ENCODE assay signal across 21 cellular contexts in genomic region chr11:128823751-128824150, GRCh38. TPM values are rescaled to one million over a fixed set of nuclear protein-coding genes. Genes with fewer than 3 reads are reported as not detected.
DNase-seq lines count a peak whose midpoint lies in the region; ATAC-seq, FAIRE-seq and TF ChIP-seq lines count a peak whose summit lies in the region.
"Had no signal": no experiment of that assay in that cellular context is flagged by ENCODE, and none has a peak within 500 bp of the region (broad histone marks: within the 10 kb centered on the region; RNA-seq: fewer than 3 reads in every experiment).

No MANE protein-coding gene starts in this region.

- peak overlapping the region; percentile 53; the same call in 1 of the 2 replicates for H4K8ac ChIP-seq in H1 (ENCODE audit: extremely low read depth, insufficient read depth, low read length)

- no peak overlapping the region for H4K5ac ChIP-seq in H1 (ENCODE audit: insufficient read length, low read depth, low read length)

- WGBS in H1 (ENCODE audit: extremely low coverage in 1 of 2, insufficient coverage in 1 of 2, insufficient read length in 1 of 2, insufficient replicate concordance in 2 of 2, low coverage in 1 of 2, low lambda C conversion rate in 2 of 2, missing lambda C conversion rate in 1 of 2), 2 experiments = 50% methylated on average over 3 of the region's 12 CpGs; no CpG with 5 or more reads in 1 of the 2 experiments
- WGBS in suprapubic skin = 84% methylated on average over 12 of the region's 12 CpGs

- no peak overlapping the region for H2BK20ac ChIP-seq in H1 (ENCODE audit: low read length)

- no peaks in the 10 kb centered on the region for H3K9me3 ChIP-seq in CD4-positive, CD25-positive, alpha-beta regulatory T cell (ENCODE audit: control insufficient read depth in 2 of 2, low read length in 2 of 2)
- H3K9me3 ChIP-seq in HUES48 (ENCODE audit: control insufficient read depth, insufficient read depth, low read length) (no peaks in the 10 kb centered on the region), H1 (ENCODE audit: insufficient read depth in 2 of 2, low read depth in 1 of 2, low read length in 1 of 2) (no peaks in the 10 kb centered on the region), osteoblast (ENCODE audit: low read depth, low read length) (no peaks in the 10 kb centered on the region), PC-9 (ENCODE audit: insufficient read depth, low read depth) (no peaks in the 10 kb centered on the region), suprapubic skin (no peaks in the 10 kb centered on the region)
- H3K9me3 ChIP-seq: thyroid gland had no signal

- POLR2A ChIA-PET in H1 (lab: Charles Lee; ENCODE audit: partially characterized antibody) = no interaction called here
- POLR2A ChIA-PET in PC-9 (lab: Charles Lee; ENCODE audit: unreplicated experiment) = no interaction called here

- H3K4me1 ChIP-seq in CD4-positive, CD25-positive, alpha-beta regulatory T cell (ENCODE audit: control insufficient read depth, insufficient read depth, low read length, poor library complexity, severe bottlenecking) = no peaks in the 10 kb centered on the region
- H3K4me1 ChIP-seq in HUES48 (ENCODE audit: control insufficient read depth, insufficient read depth, low read length) (peaks cover 14% of the 10 kb centered on the region; the same call in 1 of the 2 replicates), H1 (replicated peaks in 1 of 4; ENCODE audit: control insufficient read depth in 3 of 4, insufficient read depth in 4 of 4, low read length in 3 of 4) (peaks cover 0 to 14% (median 6%) of the 10 kb centered on the region in 4 experiments; a peak in 4 of 7 replicates), osteoblast (ENCODE audit: insufficient read depth, low read length) (peaks cover 9% of the 10 kb centered on the region), PC-9 (replicated peaks; ENCODE audit: insufficient read depth) (no peaks in the 10 kb centered on the region), suprapubic skin (peaks cover 6% of the 10 kb centered on the region)
- H3K4me1 ChIP-seq: thyroid gland had no signal

- H3K9me2 ChIP-seq in PC-9 (ENCODE audit: insufficient read depth) = no peaks in the 10 kb centered on the region

- H3F3A ChIP-seq in PC-9 (ENCODE audit: insufficient read depth, low read depth) = no peaks in the 10 kb centered on the region

- ATAC-seq in CD4-positive, CD25-positive, alpha-beta regulatory T cell (ENCODE audit: low read depth in 2 of 2) = no peak
- ATAC-seq: activated CD4-positive, alpha-beta T cell treated with anti-CD3 and anti-CD28 coated beads for 36 hours; CD8-positive, alpha-beta T cell; naive thymus-derived CD8-positive, alpha-beta T cell had no signal

- peak overlapping the region; percentile 57 to 75 for H3K4me2 ChIP-seq in H1 (ENCODE audit: insufficient read depth in 1 of 2, low read depth in 2 of 2, low read length in 2 of 2)
- peak overlapping the region; percentile 73 for H3K4me2 ChIP-seq in osteoblast (ENCODE audit: insufficient read depth, low read length)
- H3K4me2 ChIP-seq in PC-9 = no peak overlapping the region

- peak overlapping the region; percentile 72; the same call in 1 of the 2 replicates for H2BK12ac ChIP-seq in H1 (ENCODE audit: low read depth, low read length)

- H3K14ac ChIP-seq in H1 (ENCODE audit: insufficient read length) = no peak overlapping the region

- H2AFZ ChIP-seq in H1 (ENCODE audit: low read length) (0 out of 2 replicates have a peak overlapping the region, but pooled peaks have one; percentile 37), osteoblast (ENCODE audit: low read length) (peak overlapping the region; percentile 68), PC-9 (no peak overlapping the region)

- H4K20me1 ChIP-seq in H1 (replicated peaks in 1 of 2; ENCODE audit: control insufficient read depth in 1 of 2, insufficient read depth in 2 of 2, low read length in 2 of 2) (no peaks in the 10 kb centered on the region), osteoblast (ENCODE audit: insufficient read depth, low read length) (no peaks in the 10 kb centered on the region), PC-9 (ENCODE audit: insufficient read depth) (no peaks in the 10 kb centered on the region)

- H3K4ac ChIP-seq in H1 (replicated peaks; ENCODE audit: insufficient read length, low read depth, low read length) = no peak overlapping the region

- peaks cover 0 to 14% (median 7%) of the 10 kb centered on the region in 4 donors for H3K4me1 Mint-ChIP-seq in CD4-positive, CD25-positive, alpha-beta regulatory T cell
- H3K4me1 Mint-ChIP-seq: activated CD4-positive, alpha-beta T cell treated with anti-CD3 and anti-CD28 coated beads for 36 hours had no signal

- FAIRE-seq in H1 (lab: Jason Lieb, UNC) (no peak), GM19239 (lab: Jason Lieb, UNC) (no peak)
- FAIRE-seq: colon, kidney, TTC549 had no signal

- no peak overlapping the region for H3K23ac ChIP-seq in H1 (ENCODE audit: insufficient read length)

- no peak for TF ChIP-seq POLR2A in H1 (IDR thresholded peaks at IDR 0.05; ENCODE audit: control extremely low read depth in 1 of 2, low read depth in 2 of 2, low read length in 2 of 2)
- TF ChIP-seq POLR2A in suprapubic skin (IDR thresholded peaks at IDR 0.05) = no peak

- peak overlapping the region; percentile 66; the same call in 1 of the 2 replicates for H3K18ac ChIP-seq in H1 (ENCODE audit: extremely low read depth, low read length)

- no peak overlapping the region for H2AK5ac ChIP-seq in H1 (ENCODE audit: low read depth, low read length)

- no peak overlapping the region for H2BK120ac ChIP-seq in H1 (replicated peaks; ENCODE audit: low read depth, low read length)

- H3K36me3 ChIP-seq in CD4-positive, CD25-positive, alpha-beta regulatory T cell (ENCODE audit: control insufficient read depth, insufficient read depth, low read length) = peaks cover 8% of the 10 kb centered on the region
- H3K36me3 ChIP-seq in HUES48 (ENCODE audit: control insufficient read depth, insufficient read depth, low read length) = no peaks in the 10 kb centered on the region
- no peaks in the 10 kb centered on the region for H3K36me3 ChIP-seq in H1 (ENCODE audit: control insufficient read depth in 2 of 4, insufficient read depth in 4 of 4, low read length in 3 of 4)
- H3K36me3 ChIP-seq in osteoblast (ENCODE audit: insufficient read depth, low read length) = no peaks in the 10 kb centered on the region
- no peaks in the 10 kb centered on the region for H3K36me3 ChIP-seq in PC-9 (ENCODE audit: low read depth)
- no peaks in the 10 kb centered on the region for H3K36me3 ChIP-seq in suprapubic skin
- H3K36me3 ChIP-seq: thyroid gland had no signal

- H3K27ac ChIP-seq in CD4-positive, CD25-positive, alpha-beta regulatory T cell (ENCODE audit: insufficient read depth, low read length, poor library complexity, severe bottlenecking) = no peak overlapping the region
- H3K27ac ChIP-seq in HUES48 (ENCODE audit: low read depth, low read length) (no peak overlapping the region), H1 (ENCODE audit: low read depth, low read length) (no peak overlapping the region), osteoblast (ENCODE audit: low read depth, low read length) (no peak overlapping the region), PC-9 (no peak overlapping the region), suprapubic skin (no peak overlapping the region)
- H3K27ac ChIP-seq: thyroid gland had no signal

- peak overlapping the region in 2 of 3 donors; percentile 8 to 73 for H3K27ac Mint-ChIP-seq in CD4-positive, CD25-positive, alpha-beta regulatory T cell
- H3K27ac Mint-ChIP-seq: activated CD4-positive, alpha-beta T cell treated with anti-CD3 and anti-CD28 coated beads for 36 hours; CD8-positive, alpha-beta T cell had no signal

- CTCF ChIA-PET in H1 (lab: Charles Lee; ENCODE audit: partially characterized antibody) = interaction anchor here (0.9 to 4.6 kb wide), 8 partner anchors 9 to 666 kb away, joined by 3 to 36 read pairs (median 4); no protein-coding TSS in a partner anchor
- CTCF ChIA-PET in PC-9 (lab: Charles Lee) = no interaction called here

- H3K79me2 ChIP-seq in H1 (ENCODE audit: control insufficient read depth in 1 of 2, insufficient read depth in 2 of 2, low read length in 2 of 2) = no peaks in the 10 kb centered on the region
- H3K79me2 ChIP-seq in osteoblast (ENCODE audit: insufficient read depth, low read length) = no peaks in the 10 kb centered on the region
- no peaks in the 10 kb centered on the region for H3K79me2 ChIP-seq in PC-9 (ENCODE audit: low read depth)

- BruUV-seq in PC-9 (replicated peaks; lab: Mats Ljungman, UMichigan) = no TSS peak

- peaks cover 6% of the 10 kb centered on the region; the same call in 1 of the 2 replicates for H3K23me2 ChIP-seq in H1 (ENCODE audit: low read depth, low read length)

- H3K9me3 Mint-ChIP-seq in CD4-positive, CD25-positive, alpha-beta regulatory T cell = no peaks in the 10 kb centered on the region
- H3K9me3 Mint-ChIP-seq: CD8-positive, alpha-beta T cell; naive thymus-derived CD8-positive, alpha-beta T cell had no signal

- no peaks in the 10 kb centered on the region for H3K27me3 Mint-ChIP-seq in CD4-positive, CD25-positive, alpha-beta regulatory T cell
- H3K27me3 Mint-ChIP-seq: activated CD4-positive, alpha-beta T cell treated with anti-CD3 and anti-CD28 coated beads for 36 hours; naive thymus-derived CD8-positive, alpha-beta T cell had no signal

- H3K4me3 ChIP-seq in CD4-positive, CD25-positive, alpha-beta regulatory T cell (ENCODE audit: low read depth, low read length) = no peak overlapping the region
- H3K4me3 ChIP-seq in HUES48 (ENCODE audit: low read depth, low read length) (peak overlapping the region; percentile 45), H1 (ENCODE audit: extremely low read depth in 1 of 4, insufficient read depth in 2 of 4, low read depth in 3 of 4, low read length in 4 of 4) (peak overlapping the region; percentile 18 to 61 (median 36); a peak in 4 of 8 replicates), osteoblast (ENCODE audit: insufficient read depth, low read length) (peak overlapping the region; percentile 49), PC-9 (no peak overlapping the region), suprapubic skin (no peak overlapping the region)

- DNase-seq in CD4-positive, CD25-positive, alpha-beta regulatory T cell = no peak
- DNase-seq in H1 (ENCODE audit: low read depth in 1 of 2, low spot score in 2 of 2) (no peak), osteoblast (ENCODE audit: insufficient read length, low spot score, missing footprints) (no peak), PC-9 (no peak), GM19239 (ENCODE audit: insufficient read length, low spot score) (no peak), suprapubic skin (ENCODE audit: low spot score in 2 of 2) (no peak)
- no peak for DNase-seq in stimulated activated CD4-positive, alpha-beta T cell treated with anti-CD3 and anti-CD28 coated beads, Interleukin-4, amount 100 ng/mL, for 4 hours
- DNase-seq: activated CD4-positive, alpha-beta T cell treated with anti-CD3 and anti-CD28 coated beads for 36 hours; DND-41; hippocampal formation; naive thymus-derived CD8-positive, alpha-beta T cell; NCI-H1092; NCI-H2081 treated with DMSO at 0.1 percent for 48 hours; NCI-H524 had no signal

- intact Hi-C loops in PC-9 (cut with micrococcal nuclease; ENCODE audit: unreplicated experiment) = no loop called here

- TF ChIP-seq CTCF in H1 (IDR thresholded peaks at IDR 0.05; ENCODE audit: control extremely low read depth in 1 of 3, insufficient read depth in 1 of 3, low read depth in 1 of 3, low read length in 3 of 3) (no peak), osteoblast (IDR thresholded peaks at IDR 0.05; ENCODE audit: extremely low read depth, low read depth, low read length) (no peak), PC-9 (conservative IDR thresholded peaks at IDR 0.05) (no peak), suprapubic skin (IDR thresholded peaks at IDR 0.05) (no peak)

- no peak overlapping the region for H3K56ac ChIP-seq in H1 (replicated peaks; ENCODE audit: insufficient read length, low read depth, low read length)

- no peak overlapping the region for H4K91ac ChIP-seq in H1 (replicated peaks; ENCODE audit: insufficient read length, low read length)

- TF ChIP-seq EP300 in H1 (IDR thresholded peaks at IDR 0.05; ENCODE audit: borderline replicate concordance in 1 of 2, low read depth in 2 of 2, low read length in 2 of 2) (no peak), suprapubic skin (IDR thresholded peaks at IDR 0.05) (no peak)

- H3K27me3 ChIP-seq in CD4-positive, CD25-positive, alpha-beta regulatory T cell (ENCODE audit: control insufficient read depth, insufficient read depth, low read length) = no peaks in the 10 kb centered on the region
- H3K27me3 ChIP-seq in HUES48 (ENCODE audit: control insufficient read depth, insufficient read depth, low read length) = peaks cover 7% of the 10 kb centered on the region
- H3K27me3 ChIP-seq in H1 (replicated peaks in 1 of 4; ENCODE audit: control insufficient read depth in 3 of 4, extremely low read depth in 1 of 4, insufficient read depth in 3 of 4, low read length in 3 of 4) = peaks cover 0 to 9% (median 7%) of the 10 kb centered on the region in 4 experiments; a peak in 4 of 7 replicates
- H3K27me3 ChIP-seq in osteoblast (ENCODE audit: insufficient read depth, low read length) = no peaks in the 10 kb centered on the region
- peaks cover 21% of the 10 kb centered on the region; the same call in 1 of the 2 replicates for H3K27me3 ChIP-seq in PC-9 (ENCODE audit: insufficient read depth, low read depth)
- peaks cover 9% of the 10 kb centered on the region for H3K27me3 ChIP-seq in suprapubic skin
- H3K27me3 ChIP-seq: thyroid gland had no signal

- no peaks in the 10 kb centered on the region for H3K79me1 ChIP-seq in H1 (ENCODE audit: low read depth, low read length)

- 0 out of 2 replicates have a peak overlapping the region, but pooled peaks have one; percentile 92 for H2BK15ac ChIP-seq in H1 (ENCODE audit: low read length)

- peak overlapping the region in 1 of 4 donors; percentile 38 for H3K4me3 Mint-ChIP-seq in CD4-positive, CD25-positive, alpha-beta regulatory T cell
- H3K4me3 Mint-ChIP-seq: activated CD4-positive, alpha-beta T cell treated with anti-CD3 and anti-CD28 coated beads for 36 hours; CD8-positive, alpha-beta T cell had no signal

- H3K36me3 Mint-ChIP-seq in CD4-positive, CD25-positive, alpha-beta regulatory T cell = peaks cover 6% of the 10 kb centered on the region

- H3K9ac ChIP-seq in HUES48 (ENCODE audit: low read depth, low read length) (no peak overlapping the region), H1 (replicated peaks in 1 of 4; ENCODE audit: extremely low read depth in 1 of 4, low read depth in 3 of 4, low read length in 3 of 4) (no peak overlapping the region)

- no peak for TF ChIP-seq RAD21 in H1 (IDR thresholded peaks at IDR 0.05 in 1 of 2, conservative IDR thresholded peaks at IDR 0.05 in 1 of 2; ENCODE audit: low read depth in 2 of 2, low read length in 2 of 2)

- H2BK5ac ChIP-seq in H1 (ENCODE audit: low read depth, low read length) = no peak overlapping the region

RNA-seq across cellular contexts. Expression of gene KCNJ1, which starts 43.3 kb away (rescaled TPM):
- not detected for total RNA-seq in CD4-positive, CD25-positive, alpha-beta regulatory T cell
- polyA plus RNA-seq in CD4-positive, CD25-positive, alpha-beta regulatory T cell = under 1 TPM in 1 of 4 donors, not detected in 3; 0.39 TPM
- 0.15 and 0.17 TPM in 2 replicates for total RNA-seq in H1 (2021; fragmentation: NEBNext Ultra II Directional; extraction: Animal tissue kit (Norgen Biotek cat#: 25700))
- 0.19 and 0.23 TPM in 2 replicates for polyA plus RNA-seq in H1 (2011; rRNA removed)
- 0.14 TPM for polyA plus RNA-seq in H1 (2011; cell fraction: cytosol; rRNA removed)
- polyA plus RNA-seq in H1 (2011; cell fraction: nucleus; rRNA removed) = 0.14 TPM
- 0.17 to 0.64 TPM (median 0.23 TPM) in 4 replicates for polyA plus RNA-seq in H1 (2012, experiment 1 of 2)
- not detected for polyA plus RNA-seq in H1 (2012, experiment 2 of 2)
- polyA plus RNA-seq in H1 (2013, experiment 1 of 2) = 0.12 TPM
- polyA plus RNA-seq in H1 (2013, experiment 2 of 2) = 0.11 TPM
- 0.06 and 0.22 TPM in 2 replicates for polyA minus RNA-seq in H1 (2011; rRNA and poly(A)+ RNA removed)
- not detected for polyA minus RNA-seq in H1 (2011; cell fraction: cytosol; rRNA and poly(A)+ RNA removed)
- polyA minus RNA-seq in H1 (2011; cell fraction: nucleus; rRNA and poly(A)+ RNA removed) = 0.10 TPM
- total RNA-seq in osteoblast (not detected in 2 replicates), PC-9 (2021) (not detected in 2 replicates), suprapubic skin (1 to 10 TPM in 1 of 4 donors, under 1 TPM in 1, not detected in 2; 0.18 to 3.0 TPM)
- total RNA-seq: activated CD4-positive, alpha-beta T cell treated with anti-CD3 and anti-CD28 coated beads for 36 hours; CD8-positive, alpha-beta T cell; naive thymus-derived CD8-positive, alpha-beta T cell; pulmonary artery endothelial cell had no signal
- polyA plus RNA-seq: naive thymus-derived CD8-positive, alpha-beta T cell had no signal

Comparison
In these comparisons a context has a peak if more than half of its experiments do, and no peak if none do; other contexts are left out.
1. H3K4me3 ChIP-seq: peak in HUES48 (single experiment), H1 (4 of 4) and osteoblast (single experiment); none in CD4-positive, CD25-positive, alpha-beta regulatory T cell (single experiment), PC-9 (single experiment) and suprapubic skin (single experiment).